In genomic region chr20:37526839-37527637, GRCh38 we compare ENCODE assay signal across 8 cellular contexts. TPM values are rescaled to one million over a fixed set of nuclear protein-coding genes. Genes with fewer than 3 reads are reported as not detected.
DNase-seq lines count a peak whose midpoint lies in the region; ATAC-seq and TF ChIP-seq lines count a peak whose summit lies in the region.

No MANE protein-coding gene starts in this region.

- H3K27me3 Mint-ChIP-seq in stimulated activated naive CD8-positive, alpha-beta T cell treated with anti-CD3 and anti-CD28 coated beads, Interleukin-15, amount 100 ng/mL, for 72 hours: no peaks in the 10 kb centered on the region

- peaks cover 0 to 9% of the 10 kb centered on the region in 2 donors for H3K4me1 ChIP-seq in ascending aorta

- peak overlapping the region; percentile 89 to 94 for H3K4me3 Mint-ChIP-seq in stimulated activated naive CD8-positive, alpha-beta T cell treated with anti-CD3 and anti-CD28 coated beads, Interleukin-15, amount 100 ng/mL, for 72 hours

- H3K36me3 ChIP-seq in ascending aorta: no peaks in the 10 kb centered on the region

- TF ChIP-seq EP300 in Ishikawa (IDR thresholded peaks at IDR 0.05; ENCODE audit: borderline replicate concordance): no peak

- TF ChIP-seq RAD21 in Ishikawa (IDR thresholded peaks at IDR 0.05; ENCODE audit: low read depth): no peak

- peak overlapping the region; percentile 100 for H3K27ac Mint-ChIP-seq in stimulated activated naive CD8-positive, alpha-beta T cell treated with anti-CD3 and anti-CD28 coated beads, Interleukin-15, amount 100 ng/mL, for 72 hours

- peak overlapping the region; percentile 96 for H3K4me3 ChIP-seq in ascending aorta

- no peak for ATAC-seq in stimulated activated naive CD8-positive, alpha-beta T cell treated with anti-CD3 and anti-CD28 coated beads, Interleukin-15, amount 100 ng/mL, for 72 hours
- no peak for ATAC-seq in HG02973 (IDR thresholded peaks at IDR 0.05; ENCODE audit: unreplicated experiment)

- no peak for TF ChIP-seq CTCF in ascending aorta (IDR thresholded peaks at IDR 0.05)

- H3K27ac ChIP-seq in ascending aorta: peak overlapping the region; percentile 86 to 97

- peaks cover 55% of the 10 kb centered on the region for H3K4me1 Mint-ChIP-seq in stimulated activated naive CD8-positive, alpha-beta T cell treated with anti-CD3 and anti-CD28 coated beads, Interleukin-15, amount 100 ng/mL, for 72 hours

- H3K9me3 ChIP-seq in ascending aorta: no peaks in the 10 kb centered on the region

- no peaks in the 10 kb centered on the region for H3K9me3 Mint-ChIP-seq in stimulated activated naive CD8-positive, alpha-beta T cell treated with anti-CD3 and anti-CD28 coated beads, Interleukin-15, amount 100 ng/mL, for 72 hours

- peak; percentile 37 for DNase-seq in Daoy (ENCODE audit: low read depth)
- DNase-seq in ascending aorta (ENCODE audit: low spot score in 2 of 2): peak in 1 of 2 donors; percentile 55
- DNase-seq in islet precursor cell: peak; percentile 68
- no peak for DNase-seq in stimulated activated naive CD8-positive, alpha-beta T cell treated with anti-CD3 and anti-CD28 coated beads, Interleukin-15, amount 100 ng/mL, for 72 hours
- no peak for DNase-seq in NCI-H1092 (lab: John Stamatoyannopoulos, UW)
- no peak for DNase-seq in activated CD4-positive, alpha-beta T cell treated with anti-CD3 and anti-CD28 coated beads, Interleukin-2, amount 50 U/mL, for 48 hours

- no peaks in the 10 kb centered on the region for H3K27me3 ChIP-seq in ascending aorta

- intact Hi-C loops in ascending aorta (cut with DNase I): loop anchor here (5.0 kb wide), 1 partner anchor 130 kb away; no protein-coding TSS in a partner anchor

TF ChIP-seq in Ishikawa, 13 proteins besides CTCF, POLR2A, EP300 and RAD21:
- TF ChIP-seq EGR1 (IDR thresholded peaks at IDR 0.05): no peak
- no peak for TF ChIP-seq CEBPB (IDR thresholded peaks at IDR 0.05)
- TF ChIP-seq TAF1 (IDR thresholded peaks at IDR 0.05; ENCODE audit: low read depth): 0 out of 2 replicates have a peak, but pooled peaks have one; percentile 39
- TF ChIP-seq USF1 (IDR thresholded peaks at IDR 0.05): no peak

RNA-seq across cellular contexts. Expression of gene BLCAP, which starts 0.6 kb away (rescaled TPM):
- total RNA-seq in Daoy (2014; rRNA removed; shearing (Covaris generic)): 29.1 and 32.6 TPM in 2 replicates
- total RNA-seq in ascending aorta: 43.9 TPM

RNA-seq across cellular contexts. Expression of gene NNAT, which starts 6.0 kb away (rescaled TPM):
- not detected in 2 replicates for total RNA-seq in Daoy (2014; rRNA removed; shearing (Covaris generic))
- total RNA-seq in ascending aorta: not detected

Comparison
In these comparisons a context has a peak if more than half of its experiments do, and no peak if none do; other contexts are left out.
1. DNase-seq: peak in Daoy (single experiment) and islet precursor cell (single experiment); none in stimulated activated naive CD8-positive, alpha-beta T cell treated with anti-CD3 and anti-CD28 coated beads, Interleukin-15, amount 100 ng/mL, for 72 hours (0 of 2), NCI-H1092 (single experiment) and activated CD4-positive, alpha-beta T cell treated with anti-CD3 and anti-CD28 coated beads, Interleukin-2, amount 50 U/mL, for 48 hours (0 of 2).